ENCODE assay signal across 21 cellular contexts in the genomic region with DNA sequence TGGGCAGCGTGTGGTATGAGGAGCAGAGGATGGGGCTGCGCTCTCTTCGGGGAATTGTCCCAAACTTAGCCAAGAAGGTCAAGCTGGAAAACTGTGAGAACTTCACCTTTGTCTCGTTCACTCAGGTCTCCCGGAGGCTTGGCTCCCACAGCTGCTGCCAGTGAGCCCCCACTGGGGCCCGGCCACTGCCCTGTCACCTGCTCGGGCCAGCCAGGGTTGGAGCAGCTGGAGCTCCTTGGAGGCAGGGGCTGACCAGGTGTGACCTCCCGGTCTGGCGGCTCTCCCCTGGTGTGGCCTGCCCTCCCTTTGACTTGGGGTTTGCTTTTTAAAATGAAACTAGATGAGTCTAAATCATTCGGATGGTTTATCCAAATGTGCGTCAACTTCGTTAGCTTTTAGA.
"Had no signal": no experiment of that assay in that cellular context is flagged by ENCODE, and none has a peak within 500 bp of the region (broad histone marks: within the 10 kb centered on the region; RNA-seq: fewer than 3 reads in every experiment).

No MANE protein-coding gene starts in this region.

- H3K27me3 Mint-ChIP-seq: memory B cell, naive B cell had no signal

- H3K27ac Mint-ChIP-seq: immature natural killer cell, memory B cell, mesothelial cell of epicardium had no signal

- H3K4me3 Mint-ChIP-seq: immature natural killer cell, memory B cell, mesothelial cell of epicardium had no signal

- DNase-seq: hippocampal formation, hypothalamus, immature natural killer cell, islet precursor cell, kidney, kidney glomerular epithelial cell, left cardiac atrium, left colon, left lung, left ventricle myocardium inferior, left ventricle myocardium superior, lower lobe of right lung, mammary epithelial cell, mesenchymal stem cell, mesendoderm, midbrain, mucosa of descending colon, naive B cell had no signal

- ATAC-seq: left cardiac atrium, left colon, left lobe of liver, left lung, left ventricle myocardium superior, lower lobe of right lung, mucosa of descending colon had no signal

- H3K4me1 Mint-ChIP-seq: immature natural killer cell, memory B cell, naive B cell had no signal

- H3K9me3 Mint-ChIP-seq: immature natural killer cell, memory B cell, naive B cell had no signal
